25 cellular contexts compared by ENCODE assay signal in the genomic region with DNA sequence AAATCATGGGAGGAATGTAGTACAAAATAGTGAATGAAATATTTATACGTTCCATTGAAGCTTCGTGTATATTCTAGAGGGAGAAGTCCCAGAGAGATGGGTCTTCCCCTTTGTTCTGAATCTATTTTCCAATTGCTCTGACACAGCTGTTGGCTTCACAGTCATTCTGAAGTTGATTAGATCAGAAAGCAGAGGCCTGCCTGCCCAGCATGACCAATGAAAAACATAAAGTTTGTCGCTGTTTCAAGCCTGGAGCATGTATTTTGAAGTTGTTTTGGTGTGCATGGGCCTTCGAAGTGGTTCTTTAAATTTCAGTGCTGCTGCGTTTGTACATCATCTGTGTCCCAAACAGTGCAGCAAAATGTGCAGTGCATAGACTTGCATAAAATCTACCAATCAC.
"Had no signal": no experiment of that assay in that cellular context is flagged by ENCODE, and none has a peak within 500 bp of the region (broad histone marks: within the 10 kb centered on the region; RNA-seq: fewer than 3 reads in every experiment).

No MANE protein-coding gene starts in this region.

- H3K27me3 ChIP-seq: brain microvascular endothelial cell, esophagus squamous epithelium, heart left ventricle had no signal

- ATAC-seq: activated CD4-positive, alpha-beta T cell treated with anti-CD3 and anti-CD28 coated beads for 36 hours; activated T-cell treated with anti-CD3 and anti-CD28 coated beads, Interleukin-2, amount 50 U/mL, for 72 hours; effector memory CD8-positive, alpha-beta T cell; heart left ventricle had no signal

- H3K4me3 ChIP-seq: esophagus squamous epithelium, heart left ventricle had no signal

- H3K4me1 ChIP-seq: esophagus squamous epithelium had no signal

- H3K9me3 ChIP-seq: esophagus squamous epithelium, heart left ventricle had no signal

- H3K36me3 ChIP-seq: brain microvascular endothelial cell, esophagus squamous epithelium, heart left ventricle had no signal

- DNase-seq: activated CD4-positive, alpha-beta memory T cell treated with anti-CD3 and anti-CD28 coated beads, Interleukin-2, amount 10 ng/mL, durations not matched to agents 7 days and 5 days; activated CD4-positive, alpha-beta T cell treated with anti-CD3 and anti-CD28 coated beads for 36 hours; activated CD4-positive, alpha-beta T cell treated with anti-CD3 and anti-CD28 coated beads, Interleukin-2, amount 10 ng/mL, durations not matched to agents 7 days and 5 days; activated CD4-positive, alpha-beta T cell treated with anti-CD3 and anti-CD28 coated beads, Interleukin-2, amount 50 U/mL, for 4 hours; activated CD4-positive, CD25-positive, alpha-beta regulatory T cell; activated CD4-positive, CD25-positive, alpha-beta regulatory T cell treated with anti-CD3 and anti-CD28 coated beads, Interleukin-2, amount 50 U/mL, for 72 hours; activated CD8-positive, alpha-beta memory T cell treated with anti-CD3 and anti-CD28 coated beads, Interleukin-2, amount 50 U/mL, for 48 hours; activated gamma-delta T cell treated with Interleukin-2 at 50 U/mL for 16 hours; activated naive CD4-positive, alpha-beta T cell treated with anti-CD3 and anti-CD28 coated beads, Interleukin-2, amount 50 U/mL, for 16 hours; activated naive CD4-positive, alpha-beta T cell treated with Interleukin-2 at 50 U/mL for 16 hours; activated T-cell treated with anti-CD3 and anti-CD28 coated beads for 4 hours; activated T-cell treated with anti-CD3 and anti-CD28 coated beads, Interleukin-2, amount 50 U/mL, for 24 hours; activated T-cell treated with anti-CD3 and anti-CD28 coated beads, Interleukin-2, amount 50 U/mL, for 72 hours; amniotic stem cell; anterior cingulate cortex; brain microvascular endothelial cell; cortex of kidney; dermis blood vessel endothelial cell; effector CD4-positive, alpha-beta T cell; effector memory CD8-positive, alpha-beta T cell; esophagus squamous epithelium; foreskin melanocyte; heart left ventricle; T-helper 2 cell had no signal

- H3K27ac ChIP-seq: brain microvascular endothelial cell, epithelial cell of prostate, esophagus squamous epithelium, heart left ventricle had no signal
